ENCODE assay signal across 8 cellular contexts in the genomic region with DNA sequence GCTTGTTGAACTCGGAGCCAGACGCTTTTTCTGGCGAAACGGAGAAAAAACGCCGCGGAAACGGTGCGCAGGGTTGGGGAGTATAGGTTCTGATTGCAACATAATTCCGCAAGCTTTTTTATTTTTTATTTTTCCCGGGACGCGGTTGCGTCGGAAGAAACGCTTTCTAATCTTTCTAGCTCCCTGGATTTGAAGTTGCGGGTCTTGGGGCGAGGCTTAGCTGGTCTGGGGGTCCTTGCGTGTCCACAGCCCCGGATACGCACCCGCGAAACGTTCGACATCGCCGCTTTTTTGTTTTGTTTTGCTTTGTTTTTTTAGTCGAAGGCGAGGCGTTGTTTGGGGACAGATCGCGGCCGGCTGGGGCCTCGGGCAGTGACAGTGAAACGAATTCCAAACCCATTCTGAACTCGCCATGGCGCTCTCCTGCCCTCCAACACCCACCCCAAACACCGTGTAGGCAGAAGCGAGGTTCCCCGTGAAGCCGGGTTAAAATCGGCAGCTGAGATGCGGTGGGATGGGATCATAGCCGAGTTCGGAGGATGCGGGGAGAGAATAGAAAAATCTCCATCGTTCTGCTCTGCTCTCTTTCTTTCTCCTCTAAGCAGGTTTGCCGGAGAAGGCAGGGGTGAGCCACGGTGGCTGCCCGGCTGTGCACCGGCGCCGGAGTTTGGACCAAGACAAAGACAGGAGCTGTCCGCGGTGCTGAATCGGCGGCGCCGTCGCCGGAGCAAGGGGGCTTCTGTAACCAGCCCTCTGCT. TPM values are rescaled to one million over a fixed set of nuclear protein-coding genes. Genes with fewer than 3 reads are reported as not detected.
DNase-seq lines count a peak whose midpoint lies in the region; ATAC-seq, FAIRE-seq and TF ChIP-seq lines count a peak whose summit lies in the region.

No MANE protein-coding gene starts in this region.

- peak in 1 of 4 experiments; percentile 31 for ATAC-seq in T-cell (replicated peaks in 1 of 4)
- ATAC-seq in pancreas = peak in 3 of 4 donors; percentile 66 to 85 (median 67)
- ATAC-seq in HG03442 (IDR thresholded peaks at IDR 0.05; ENCODE audit: unreplicated experiment) = no peak
- ATAC-seq in GM21367 (IDR thresholded peaks at IDR 0.05; ENCODE audit: unreplicated experiment) = no peak
- no peak for ATAC-seq in GM21381 (IDR thresholded peaks at IDR 0.05; ENCODE audit: unreplicated experiment)

- H3K4me1 Mint-ChIP-seq in T-cell = peaks cover 10 to 16% (median 15%) of the 10 kb centered on the region in 3 donors

- H3K4me3 Mint-ChIP-seq in T-cell = peak overlapping the region in 1 of 3 donors; percentile 49

- POLR2A ChIA-PET in T-cell (lab: Charles Lee) = no interaction called here

- no peak for TF ChIP-seq CTCF in GM12865 (IDR thresholded peaks at IDR 0.05; ENCODE audit: insufficient read depth, low read depth, low read length, missing control alignments)
- TF ChIP-seq CTCF in epithelial cell of esophagus (IDR thresholded peaks at IDR 0.05; ENCODE audit: insufficient read depth, low read depth, low read length, missing control alignments) = no peak
- no peak for TF ChIP-seq CTCF in pancreas (IDR thresholded peaks at IDR 0.05)

- CTCF ChIA-PET in T-cell (lab: Charles Lee) = no interaction called here

- peaks cover 0 to 11% (median 0%) of the 10 kb centered on the region in 3 donors for H3K9me3 Mint-ChIP-seq in T-cell

- H3K27me3 Mint-ChIP-seq in T-cell = peaks cover 71 to 84% of the 10 kb centered on the region in 2 donors

- peaks cover 0 to 37% (median 15%) of the 10 kb centered on the region in 4 donors for H3K27me3 ChIP-seq in pancreas

- H3K36me3 ChIP-seq in pancreas = no peaks in the 10 kb centered on the region

- FAIRE-seq in pancreas (lab: Jason Lieb, UNC) = no peak

- intact Hi-C loops in pancreas (cut with DNase I) = no loop called here

- WGBS in pancreas, 2 donors = 3% methylated on average over 61 of the region's 61 CpGs

- no peaks in the 10 kb centered on the region for H3K36me3 Mint-ChIP-seq in T-cell

- H3K4me3 ChIP-seq in GM12865 (ENCODE audit: low read depth, low read length) (no peak overlapping the region), epithelial cell of esophagus (ENCODE audit: low read length) (no peak overlapping the region), pancreas (no peak overlapping the region)

- H3K9me3 ChIP-seq in pancreas = no peaks in the 10 kb centered on the region

- no peaks in the 10 kb centered on the region for H3K4me1 ChIP-seq in pancreas

- peak; percentile 21 for DNase-seq in GM12865 (ENCODE audit: low read depth)
- peak in 18 of 34 experiments; percentile 9 to 34 (median 22) for DNase-seq in T-cell
- DNase-seq in epithelial cell of esophagus (ENCODE audit: low read depth) = peak; percentile 47
- peak in 4 of 6 donors; percentile 20 to 82 (median 40) for DNase-seq in pancreas
- no peak for DNase-seq in NCI-H2196 (lab: John Stamatoyannopoulos, UW; ENCODE audit: unreplicated experiment)

- no peak overlapping the region for H3K27ac ChIP-seq in pancreas

- no peak overlapping the region for H3K27ac Mint-ChIP-seq in T-cell

RNA-seq across cellular contexts. Expression of a gene that starts 8.1 kb away (rescaled TPM):
- total RNA-seq in T-cell (not detected), pancreas (not detected)
- polyA plus RNA-seq in pancreas = not detected

RNA-seq across cellular contexts. Expression of a gene that starts 57.6 kb away (rescaled TPM):
- total RNA-seq in T-cell (1 to 10 TPM in 1 of 5 donors, under 1 TPM in 3, not detected in 1; 0.19 to 2.3 (median 0.44) TPM), pancreas (10 to 100 TPM in 2 of 6 donors, 1 to 10 TPM in 4; 5.4 to 13.2 (median 8.3) TPM)
- 10 to 100 TPM; 10.4 to 14.2 TPM for polyA plus RNA-seq in pancreas

Comparison
In these comparisons a context has a peak if more than half of its experiments do, and no peak if none do; other contexts are left out.
1. ATAC-seq: peak in pancreas (3 of 4); none in HG03442 (single experiment), GM21367 (single experiment) and GM21381 (single experiment).